ENCODE assay signal across 8 cellular contexts in the genomic region with DNA sequence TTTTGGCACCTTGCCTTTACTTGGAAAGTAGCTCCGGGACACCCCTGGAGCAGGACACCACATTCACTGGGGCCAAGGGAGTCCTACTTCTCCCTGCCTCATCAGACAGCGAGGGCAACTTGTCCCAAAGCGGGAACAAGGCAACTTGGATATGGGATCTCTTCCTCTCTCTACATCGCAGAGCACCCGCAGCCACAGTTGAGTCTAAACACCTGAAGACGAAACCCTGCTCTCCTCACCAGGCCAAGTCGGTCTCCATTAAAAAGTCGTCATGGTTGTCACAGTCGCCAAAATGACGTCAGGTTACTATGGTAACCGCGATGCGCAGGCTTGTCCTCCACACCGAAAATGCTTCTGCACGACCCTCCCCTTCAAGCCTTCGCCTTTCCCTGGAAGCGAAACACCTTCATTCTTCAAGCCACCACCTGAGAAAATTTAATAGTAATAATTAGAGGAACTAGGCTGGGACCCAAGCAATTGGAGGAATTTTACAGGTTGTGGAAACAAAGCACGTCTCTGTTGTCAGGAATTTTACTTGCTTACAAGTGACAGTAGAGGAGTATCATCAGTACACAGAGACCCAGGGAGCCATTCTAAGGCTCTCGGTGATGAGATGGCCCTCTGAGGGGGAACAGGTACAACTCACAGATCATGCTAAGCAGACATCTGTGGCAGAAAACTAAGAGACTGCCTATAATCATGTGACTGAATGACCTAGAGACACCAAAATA. TPM values are rescaled to one million over a fixed set of nuclear protein-coding genes. Genes with fewer than 3 reads are reported as not detected.
DNase-seq lines count a peak whose midpoint lies in the region; ATAC-seq and TF ChIP-seq lines count a peak whose summit lies in the region.

No MANE protein-coding gene starts in this region.

- peak overlapping the region; percentile 40; the same call in 1 of the 2 replicates for H3K4me3 ChIP-seq in ACC112 (ENCODE audit: low read depth, low read length)

- H3K27ac ChIP-seq in ACC112 (ENCODE audit: low read depth, low read length) (no peak overlapping the region), VCaP (peak overlapping the region; percentile 19; the same call in 1 of the 2 replicates)

- H2AFZ ChIP-seq in ACC112 (ENCODE audit: low read length, unreplicated experiment): no peak overlapping the region

- H3K27ac Mint-ChIP-seq in central memory CD8-positive, alpha-beta T cell (ENCODE audit: low read depth): peak overlapping the region; percentile 90

- peak; percentile 21 to 43 for DNase-seq in central memory CD8-positive, alpha-beta T cell (ENCODE audit: low spot score in 2 of 2)
- peak; percentile 69 for DNase-seq in kidney tubule cell (ENCODE audit: low spot score)
- DNase-seq in stimulated activated CD4-positive, alpha-beta T cell treated with anti-CD3 and anti-CD28 coated beads, TNF-alpha, amount 100 ng/mL, for 24 hours (ENCODE audit: low read depth in 3 of 3): peak; percentile 49 to 57 (median 49)
- DNase-seq in mesenteric fat pad (ENCODE audit: low spot score): no peak

- peak; percentile 90 for ATAC-seq in HG03378 (IDR thresholded peaks at IDR 0.05; ENCODE audit: unreplicated experiment)
- ATAC-seq in central memory CD8-positive, alpha-beta T cell (replicated peaks; ENCODE audit: extremely low read depth, poor library complexity, severe bottlenecking): peak; percentile 76

- peak overlapping the region; percentile 84 for H3K4me3 Mint-ChIP-seq in central memory CD8-positive, alpha-beta T cell

- H3K9me3 Mint-ChIP-seq in central memory CD8-positive, alpha-beta T cell: no peaks in the 10 kb centered on the region

- H3K36me3 Mint-ChIP-seq in central memory CD8-positive, alpha-beta T cell (ENCODE audit: insufficient read depth): peaks cover 6% of the 10 kb centered on the region

- TF ChIP-seq CTCF in VCaP (conservative IDR thresholded peaks at IDR 0.05): no peak

- no peaks in the 10 kb centered on the region for H3K79me2 ChIP-seq in ACC112 (ENCODE audit: control insufficient read depth, insufficient read depth, low read length, unreplicated experiment)

- no peaks in the 10 kb centered on the region for H3K27me3 ChIP-seq in ACC112 (ENCODE audit: insufficient read depth, low read length)

- H3K4me1 ChIP-seq in ACC112 (ENCODE audit: control insufficient read depth, insufficient read depth, low read length, unreplicated experiment): peaks cover 15% of the 10 kb centered on the region

- H3K27me3 Mint-ChIP-seq in central memory CD8-positive, alpha-beta T cell: no peaks in the 10 kb centered on the region

- no peaks in the 10 kb centered on the region for H3K36me3 ChIP-seq in ACC112 (ENCODE audit: insufficient read depth, low read length)

- peaks cover 6% of the 10 kb centered on the region for H3K4me1 Mint-ChIP-seq in central memory CD8-positive, alpha-beta T cell

- peak; percentile 48 for TF ChIP-seq POLR2A in GM19193 (IDR thresholded peaks at IDR 0.05; ENCODE audit: extremely low read depth, insufficient read depth, insufficient read length)

RNA-seq across cellular contexts. Expression of a gene that starts 30.5 kb away (rescaled TPM):
- 68.1 TPM for total RNA-seq in mesenteric fat pad

RNA-seq across cellular contexts. Expression of a gene that starts 35.6 kb away (rescaled TPM):
- total RNA-seq in mesenteric fat pad: not detected

RNA-seq across cellular contexts. Expression of a gene that starts 52.9 kb away (rescaled TPM):
- total RNA-seq in mesenteric fat pad: 21.4 TPM
